In genomic region chr9:109097156-109097555, GRCh38 we compare ENCODE assay signal across 14 cellular contexts. TPM values are rescaled to one million over a fixed set of nuclear protein-coding genes. Genes with fewer than 3 reads are reported as not detected.
A peak's percentile ranks its signal among the peaks of the same experiment; 100 is the strongest.
DNase-seq lines count a peak whose midpoint lies in the region; ATAC-seq and TF ChIP-seq lines count a peak whose summit lies in the region.
"Had no signal": no experiment of that assay in that cellular context is flagged by ENCODE, and none has a peak within 500 bp of the region (broad histone marks: within the 10 kb centered on the region; RNA-seq: fewer than 3 reads in every experiment).

No MANE protein-coding gene starts in this region.

- H3K36me3 Mint-ChIP-seq in activated T-helper 1 cell treated with anti-CD3 and anti-CD28 coated beads, Interleukin-12 subunit alpha, Interleukin-12 subunit beta, Interleukin-2, Interleukin-4 antibody, amounts not matched to agents 30 ng/mL and 10 ng/mL and 1 ng/mL, durations not matched to agents 14 hours and 24 hours and 36 hours (ENCODE audit: low read depth): peaks cover 60% of the 10 kb centered on the region
- peaks cover 9 to 57% (median 19%) of the 10 kb centered on the region in 5 donors for H3K36me3 Mint-ChIP-seq in naive thymus-derived CD4-positive, alpha-beta T cell
- H3K36me3 Mint-ChIP-seq in type B pancreatic cell: peaks cover 28% of the 10 kb centered on the region

- no peaks in the 10 kb centered on the region for H3K9me3 ChIP-seq in heart right ventricle
- H3K9me3 ChIP-seq in naive thymus-derived CD4-positive, alpha-beta T cell (ENCODE audit: control insufficient read depth in 2 of 3, low read length in 3 of 3): no peaks in the 10 kb centered on the region
- H3K9me3 ChIP-seq: SJCRH30 had no signal

- peak overlapping the region; percentile 80 for H3K27ac Mint-ChIP-seq in activated T-helper 1 cell treated with anti-CD3 and anti-CD28 coated beads, Interleukin-12 subunit alpha, Interleukin-12 subunit beta, Interleukin-2, Interleukin-4 antibody, amounts not matched to agents 30 ng/mL and 10 ng/mL and 1 ng/mL, durations not matched to agents 14 hours and 24 hours and 36 hours
- peak overlapping the region; percentile 58 to 90 (median 80) for H3K27ac Mint-ChIP-seq in naive thymus-derived CD4-positive, alpha-beta T cell
- H3K27ac Mint-ChIP-seq in type B pancreatic cell: peak overlapping the region; percentile 52
- H3K27ac Mint-ChIP-seq: B cell, memory B cell had no signal

- H3K36me3 ChIP-seq in heart right ventricle: peaks cover 0 to 27% (median 9%) of the 10 kb centered on the region in 9 donors
- peaks cover 4 to 16% (median 5%) of the 10 kb centered on the region in 3 experiments for H3K36me3 ChIP-seq in naive thymus-derived CD4-positive, alpha-beta T cell (ENCODE audit: control insufficient read depth in 2 of 3, insufficient read depth in 3 of 3, low read length in 3 of 3)

- no peaks in the 10 kb centered on the region for H3K9me3 Mint-ChIP-seq in activated T-helper 1 cell treated with anti-CD3 and anti-CD28 coated beads, Interleukin-12 subunit alpha, Interleukin-12 subunit beta, Interleukin-2, Interleukin-4 antibody, amounts not matched to agents 30 ng/mL and 10 ng/mL and 1 ng/mL, durations not matched to agents 14 hours and 24 hours and 36 hours
- no peaks in the 10 kb centered on the region for H3K9me3 Mint-ChIP-seq in naive thymus-derived CD4-positive, alpha-beta T cell
- H3K9me3 Mint-ChIP-seq in type B pancreatic cell: no peaks in the 10 kb centered on the region
- H3K9me3 Mint-ChIP-seq: memory B cell had no signal

- CTCF ChIA-PET in naive thymus-derived CD4-positive, alpha-beta T cell (lab: Charles Lee): interaction anchor here (0.9 to 1.6 kb wide), 2 partner anchors 10 to 21 kb away, joined by 3 to 5 read pairs; no protein-coding TSS in a partner anchor

- H3K4me1 Mint-ChIP-seq in activated T-helper 1 cell treated with anti-CD3 and anti-CD28 coated beads, Interleukin-12 subunit alpha, Interleukin-12 subunit beta, Interleukin-2, Interleukin-4 antibody, amounts not matched to agents 30 ng/mL and 10 ng/mL and 1 ng/mL, durations not matched to agents 14 hours and 24 hours and 36 hours (ENCODE audit: low read depth): peaks cover 89% of the 10 kb centered on the region
- peaks cover 53 to 97% (median 92%) of the 10 kb centered on the region in 7 donors for H3K4me1 Mint-ChIP-seq in naive thymus-derived CD4-positive, alpha-beta T cell
- peaks cover 37% of the 10 kb centered on the region for H3K4me1 Mint-ChIP-seq in type B pancreatic cell (ENCODE audit: unreplicated experiment)

- POLR2A ChIA-PET in naive thymus-derived CD4-positive, alpha-beta T cell (lab: Charles Lee): interaction anchor here (0.7 to 2.5 kb wide), 6 partner anchors 10 to 22 kb away, joined by 3 to 11 read pairs (median 6); partner anchors contain the start of gene TMEM245

- intact Hi-C loops in heart right ventricle (cut with DNase I) (no loop called here), left cardiac atrium (cut with DNase I) (loop anchor here in 1 of 2 donors (2.0 kb wide), 1 partner anchor 70 kb away; the partner anchor contains the start of gene FRRS1L)
- intact Hi-C loops in activated T-helper 1 cell treated with anti-CD3 and anti-CD28 coated beads, Interleukin-12 subunit alpha, Interleukin-12 subunit beta, Interleukin-2, Interleukin-4 antibody, amounts not matched to agents 30 ng/mL and 10 ng/mL and 1 ng/mL, durations not matched to agents 14 hours and 24 hours and 36 hours (cut with micrococcal nuclease): no loop called here
- intact Hi-C loops in naive thymus-derived CD4-positive, alpha-beta T cell (cut with micrococcal nuclease): loop anchor here in 1 of 2 donors (1.0 to 5.0 kb wide), 5 partner anchors 13 to 1160 kb away; partner anchors contain the start of genes TMEM245 and TXN

- H3K4me1 ChIP-seq in heart right ventricle: peaks cover 14 to 100% (median 76%) of the 10 kb centered on the region in 9 donors
- H3K4me1 ChIP-seq in naive thymus-derived CD4-positive, alpha-beta T cell (ENCODE audit: control insufficient read depth in 2 of 2, insufficient read depth in 2 of 2, low read length in 2 of 2): peaks cover 14 to 71% of the 10 kb centered on the region in 2 donors

- no peak for TF ChIP-seq CTCF in heart right ventricle (IDR thresholded peaks at IDR 0.05)
- TF ChIP-seq CTCF in type B pancreatic cell (conservative IDR thresholded peaks at IDR 0.05): no peak

- WGBS in heart right ventricle, 2 donors: 92 to 94% methylated on average over 4 of the region's 4 CpGs

- H3K27ac ChIP-seq in heart right ventricle: peak overlapping the region in 9 of 10 donors; percentile 45 to 91 (median 81)
- H3K27ac ChIP-seq in naive thymus-derived CD4-positive, alpha-beta T cell (ENCODE audit: low read depth, low read length): peak overlapping the region; percentile 52
- H3K27ac ChIP-seq: SJCRH30 had no signal

- no peaks in the 10 kb centered on the region for H3K27me3 ChIP-seq in heart right ventricle
- no peaks in the 10 kb centered on the region for H3K27me3 ChIP-seq in naive thymus-derived CD4-positive, alpha-beta T cell (ENCODE audit: control insufficient read depth in 2 of 2, insufficient read depth in 2 of 2, low read length in 2 of 2)
- H3K27me3 ChIP-seq: foreskin keratinocyte, SJCRH30 had no signal

- no peak overlapping the region for H3K4me3 ChIP-seq in heart right ventricle
- no peak overlapping the region for H3K4me3 ChIP-seq in naive thymus-derived CD4-positive, alpha-beta T cell (ENCODE audit: low read length)
- H3K4me3 ChIP-seq: SJCRH30 had no signal

- H3K27me3 Mint-ChIP-seq in activated T-helper 1 cell treated with anti-CD3 and anti-CD28 coated beads, Interleukin-12 subunit alpha, Interleukin-12 subunit beta, Interleukin-2, Interleukin-4 antibody, amounts not matched to agents 30 ng/mL and 10 ng/mL and 1 ng/mL, durations not matched to agents 14 hours and 24 hours and 36 hours (ENCODE audit: insufficient read depth): no peaks in the 10 kb centered on the region
- H3K27me3 Mint-ChIP-seq in naive thymus-derived CD4-positive, alpha-beta T cell: no peaks in the 10 kb centered on the region
- no peaks in the 10 kb centered on the region for H3K27me3 Mint-ChIP-seq in type B pancreatic cell
- H3K27me3 Mint-ChIP-seq: B cell, memory B cell had no signal

- ATAC-seq in heart right ventricle (no peak), left cardiac atrium (no peak), HG03159 (IDR thresholded peaks at IDR 0.05; ENCODE audit: unreplicated experiment) (no peak)
- ATAC-seq in naive thymus-derived CD4-positive, alpha-beta T cell: peak; percentile 45
- ATAC-seq: foreskin keratinocyte had no signal

- DNase-seq in heart right ventricle: no peak
- DNase-seq in left cardiac atrium: no peak
- no peak for DNase-seq in activated T-helper 1 cell treated with anti-CD3 and anti-CD28 coated beads, Interleukin-12 subunit alpha, Interleukin-12 subunit beta, Interleukin-2, Interleukin-4 antibody, amounts not matched to agents 30 ng/mL and 10 ng/mL and 1 ng/mL, durations not matched to agents 14 hours and 24 hours and 36 hours (ENCODE audit: low spot score)
- peak in 5 of 9 donors; percentile 30 to 47 (median 35) for DNase-seq in naive thymus-derived CD4-positive, alpha-beta T cell
- no peak for DNase-seq in type B pancreatic cell (ENCODE audit: extremely low spot score, unreplicated experiment)
- no peak for DNase-seq in NCI-H446 (lab: John Stamatoyannopoulos, UW)
- no peak for DNase-seq in cerebellum (ENCODE audit: low spot score)
- DNase-seq: foreskin keratinocyte, NCI-H1092, NCI-H2227 treated with DMSO at 0.1 percent for 48 hours, SJCRH30 had no signal

- H3K4me3 Mint-ChIP-seq in activated T-helper 1 cell treated with anti-CD3 and anti-CD28 coated beads, Interleukin-12 subunit alpha, Interleukin-12 subunit beta, Interleukin-2, Interleukin-4 antibody, amounts not matched to agents 30 ng/mL and 10 ng/mL and 1 ng/mL, durations not matched to agents 14 hours and 24 hours and 36 hours: no peak overlapping the region
- peak overlapping the region; percentile 40 to 75 (median 54) for H3K4me3 Mint-ChIP-seq in naive thymus-derived CD4-positive, alpha-beta T cell
- peak overlapping the region; percentile 10 for H3K4me3 Mint-ChIP-seq in type B pancreatic cell
- H3K4me3 Mint-ChIP-seq: B cell, memory B cell had no signal

RNA-seq across cellular contexts. Expression of gene TMEM245, which starts 22.6 kb away (rescaled TPM):
- total RNA-seq in heart right ventricle (100 to 1,000 TPM in 5 of 10 donors, 10 to 100 TPM in 5; 84.2 to 152 (median 99.9) TPM), left cardiac atrium (10 to 100 TPM; 67.4 to 79.3 TPM), type B pancreatic cell (ENCODE audit: low replicate concordance) (44.4 and 49.2 TPM in 2 replicates), cerebellum (72.0 TPM)
- polyA plus RNA-seq in heart right ventricle: 10 to 100 TPM; 17.0 to 23.5 TPM
- total RNA-seq in activated T-helper 1 cell treated with anti-CD3 and anti-CD28 coated beads, Interleukin-12 subunit alpha, Interleukin-12 subunit beta, Interleukin-2, Interleukin-4 antibody, amounts not matched to agents 30 ng/mL and 10 ng/mL and 1 ng/mL, durations not matched to agents 14 hours and 24 hours and 36 hours: 26.9 and 29.4 TPM in 2 replicates
- total RNA-seq in naive thymus-derived CD4-positive, alpha-beta T cell: 10 to 100 TPM; 25.5 to 76.7 (median 29.2) TPM
- 10 to 100 TPM; 26.6 to 31.9 TPM for polyA plus RNA-seq in naive thymus-derived CD4-positive, alpha-beta T cell

Comparison
In these comparisons a context has a peak if more than half of its experiments do, and no peak if none do; other contexts are left out.
1. DNase-seq: peak in naive thymus-derived CD4-positive, alpha-beta T cell (5 of 9); none in heart right ventricle (0 of 2), left cardiac atrium (single experiment), activated T-helper 1 cell treated with anti-CD3 and anti-CD28 coated beads, Interleukin-12 subunit alpha, Interleukin-12 subunit beta, Interleukin-2, Interleukin-4 antibody, amounts not matched to agents 30 ng/mL and 10 ng/mL and 1 ng/mL, durations not matched to agents 14 hours and 24 hours and 36 hours (single experiment), type B pancreatic cell (single experiment), NCI-H446 (0 of 2) and cerebellum (single experiment).
2. Peak in every context shown above with its lines, with median percentiles within 50 percentile points of each other: H3K27ac Mint-ChIP-seq.